ENCODE assay signal across 18 cellular contexts in genomic region chr5:57358796-57359592, GRCh38.
A peak's percentile ranks its signal among the peaks of the same experiment; 100 is the strongest.
DNase-seq lines count a peak whose midpoint lies in the region; ATAC-seq and TF ChIP-seq lines count a peak whose summit lies in the region.
"Had no signal": no experiment of that assay in that cellular context is flagged by ENCODE, and none has a peak within 500 bp of the region (broad histone marks: within the 10 kb centered on the region; RNA-seq: fewer than 3 reads in every experiment).

No MANE protein-coding gene starts in this region.

- no peak overlapping the region for H3K56ac ChIP-seq in IMR-90 (ENCODE audit: extremely low read depth, insufficient read depth, low read length)

- 0 out of 2 replicates have a peak, but pooled peaks cover 3% of the 10 kb centered on the region for H3K9me1 ChIP-seq in IMR-90 (ENCODE audit: insufficient read depth, low read length)

- H3K4ac ChIP-seq in IMR-90 (ENCODE audit: low read depth, low read length), result 0 out of 2 replicates have a peak overlapping the region, but pooled peaks have one; percentile 22

- H3K4me2 ChIP-seq in SK-N-SH (no peak overlapping the region), IMR-90 (ENCODE audit: low read depth, low read length) (no peak overlapping the region)

- no peaks in the 10 kb centered on the region for H3K4me1 ChIP-seq in SK-N-SH (ENCODE audit: control insufficient read depth in 1 of 2, insufficient read depth in 2 of 2, low read depth in 1 of 2, low read length in 1 of 2)
- H3K4me1 ChIP-seq in IMR-90 (ENCODE audit: control insufficient read depth, insufficient read depth, low read length), result no peaks in the 10 kb centered on the region; the same call in 1 of the 2 replicates
- no peaks in the 10 kb centered on the region for H3K4me1 ChIP-seq in adipocyte (ENCODE audit: control insufficient read depth, insufficient read depth, low read length)

- no peak overlapping the region for H2AK5ac ChIP-seq in IMR-90 (ENCODE audit: low read depth, low read length)

- no peak overlapping the region for H3K18ac ChIP-seq in IMR-90 (ENCODE audit: low read depth, low read length)

- CTCF ChIA-PET in SK-N-SH (lab: Yijun Ruan, JAX) (interaction anchor here (1.3 to 2.2 kb wide), 2 partner anchors 24 to 61 kb away, joined by 3 to 9 read pairs; no protein-coding TSS in a partner anchor), IMR-90 (lab: Yijun Ruan, JAX) (no interaction called here)

- no peaks in the 10 kb centered on the region for H3K9me3 ChIP-seq in SK-N-SH
- no peaks in the 10 kb centered on the region for H3K9me3 ChIP-seq in IMR-90 (ENCODE audit: control insufficient read depth, insufficient read depth, low read length)
- H3K9me3 ChIP-seq in adipocyte (ENCODE audit: control insufficient read depth, low read length), result no peaks in the 10 kb centered on the region

- in situ Hi-C loops in IMR-90 (cut with MboI; ENCODE audit: low sequenced_read_pairs), result no loop called here

- no peak overlapping the region for H2BK120ac ChIP-seq in IMR-90 (ENCODE audit: low read depth, low read length)

- no peak for TF ChIP-seq EP300 in SK-N-SH (IDR thresholded peaks at IDR 0.05; ENCODE audit: borderline replicate concordance in 1 of 2, low read depth in 1 of 2, low read length in 1 of 2)

- DNase-seq in SK-N-SH (no peak), IMR-90 (no peak), adipocyte (ENCODE audit: low read depth) (peak; percentile 27), iris pigment epithelial cell (ENCODE audit: low read depth) (peak; percentile 17), NCI-H2196 (lab: John Stamatoyannopoulos, UW; ENCODE audit: unreplicated experiment) (no peak), NCI-H1436 treated with DMSO at 0.1 percent for 48 hours (lab: John Stamatoyannopoulos, UW) (no peak), mucosa of gallbladder (ENCODE audit: low spot score) (no peak)
- DNase-seq: C1 segment of cervical spinal cord; Calu3; CD4-positive, alpha-beta T cell; DMS 273 treated with DMSO at 0.1 percent for 48 hours; DMS79; GOT3; H9; HFFc6 had no signal

- H3K27ac ChIP-seq in SK-N-SH (ENCODE audit: low read depth in 2 of 2, low read length in 1 of 2), result no peak overlapping the region
- H3K27ac ChIP-seq in IMR-90 (ENCODE audit: insufficient read depth, low read length), result no peak overlapping the region
- H3K27ac ChIP-seq: 22Rv1 had no signal

- intact Hi-C loops in IMR-90 (cut with micrococcal nuclease), result no loop called here

- H4K20me1 ChIP-seq in SK-N-SH (ENCODE audit: insufficient read depth) (no peaks in the 10 kb centered on the region), IMR-90 (ENCODE audit: insufficient read depth, low read length) (no peaks in the 10 kb centered on the region)

- no peak overlapping the region for H3K14ac ChIP-seq in IMR-90 (replicated peaks; ENCODE audit: low read depth, low read length)

- H3K79me1 ChIP-seq in IMR-90 (ENCODE audit: low read depth in 1 of 2, low read length in 2 of 2), result no peaks in the 10 kb centered on the region

- no peak for TF ChIP-seq POLR2A in IMR-90 (IDR thresholded peaks at IDR 0.05; ENCODE audit: low read depth, low read length)

- H4K91ac ChIP-seq in IMR-90 (ENCODE audit: insufficient read depth, low read depth, low read length), result no peak overlapping the region

- 85% methylated on average over 4 of the region's 5 CpGs for WGBS in SK-N-SH (ENCODE audit: low lambda C conversion rate)
- no CpG with 5 or more reads among the region's 5 CpGs for WGBS in IMR-90 (ENCODE audit: extremely low coverage in 2 of 2, insufficient read length in 1 of 2), 2 experiments

- H3K9ac ChIP-seq in SK-N-SH, result no peak overlapping the region
- no peak overlapping the region for H3K9ac ChIP-seq in IMR-90 (ENCODE audit: low read depth, low read length)
- H3K9ac ChIP-seq in adipocyte (ENCODE audit: low read length), result no peak overlapping the region

- ATAC-seq in SK-N-SH treated with all-trans-retinoic acid at 6 μM for 48 hours (no peak), IMR-90 (ENCODE audit: low read depth) (no peak)
- ATAC-seq: GM12878 had no signal

- no peak overlapping the region for H2AK9ac ChIP-seq in IMR-90 (replicated peaks; ENCODE audit: low read depth, low read length, poor library complexity)

- H2AFZ ChIP-seq in SK-N-SH (ENCODE audit: low read depth) (no peak overlapping the region), IMR-90 (replicated peaks; ENCODE audit: low read length, poor library complexity) (no peak overlapping the region)

- H3K23ac ChIP-seq in IMR-90 (ENCODE audit: low read depth, low read length), result no peak overlapping the region

- TF ChIP-seq RAD21 in SK-N-SH (IDR thresholded peaks at IDR 0.05; ENCODE audit: low read length), result no peak
- TF ChIP-seq RAD21 in IMR-90 (IDR thresholded peaks at IDR 0.05; ENCODE audit: low read length), result no peak

- H4K5ac ChIP-seq in IMR-90 (ENCODE audit: low read depth, low read length), result no peak overlapping the region

- TF ChIP-seq CTCF in SK-N-SH (IDR thresholded peaks at IDR 0.05) (no peak), IMR-90 (conservative IDR thresholded peaks at IDR 0.05; ENCODE audit: low read depth, low read length) (no peak)

- dilution Hi-C loops in IMR-90 (cut with HindIII; ENCODE audit: low sequenced_read_pairs, unreplicated experiment), result no loop called here

- H2BK5ac ChIP-seq in IMR-90 (ENCODE audit: low read depth, low read length, poor library complexity, severe bottlenecking), result no peak overlapping the region

- no TSS peak for BruUV-seq in IMR-90 (replicated peaks; lab: Mats Ljungman, UMichigan)

- no peaks in the 10 kb centered on the region for H3F3A ChIP-seq in SK-N-SH (replicated peaks; ENCODE audit: insufficient read depth)

- no peak overlapping the region for H2BK15ac ChIP-seq in IMR-90 (ENCODE audit: low read depth, low read length)

- H3K36me3 ChIP-seq in SK-N-SH (replicated peaks in 1 of 2; ENCODE audit: control insufficient read depth in 1 of 2, insufficient read depth in 2 of 2, low read length in 1 of 2) (no peaks in the 10 kb centered on the region), IMR-90 (ENCODE audit: control insufficient read depth, insufficient read depth, low read length) (no peaks in the 10 kb centered on the region), adipocyte (ENCODE audit: control insufficient read depth, insufficient read depth, low read length, severe bottlenecking) (no peaks in the 10 kb centered on the region)

- POLR2A ChIA-PET in SK-N-SH (lab: Yijun Ruan, JAX) (no interaction called here), IMR-90 (lab: Charles Lee; ENCODE audit: unreplicated experiment) (interaction anchor here (0.6 kb wide), 2 partner anchors 13 to 61 kb away, joined by 3 to 4 read pairs; no protein-coding TSS in a partner anchor)

- H3K4me3 ChIP-seq in SK-N-SH (ENCODE audit: low read depth in 2 of 2, low read length in 1 of 2) (no peak overlapping the region), IMR-90 (ENCODE audit: insufficient read depth, low read depth, low read length) (no peak overlapping the region), adipocyte (ENCODE audit: low read length) (no peak overlapping the region)
- H3K4me3 ChIP-seq: GM12878 had no signal

- no peaks in the 10 kb centered on the region; the same call in 1 of the 2 replicates for H3K27me3 ChIP-seq in SK-N-SH (ENCODE audit: insufficient read depth)
- no peaks in the 10 kb centered on the region for H3K27me3 ChIP-seq in IMR-90 (ENCODE audit: control insufficient read depth, insufficient read depth, low read length)
- H3K27me3 ChIP-seq in adipocyte (replicated peaks; ENCODE audit: control insufficient read depth, insufficient read depth, low read length), result no peaks in the 10 kb centered on the region

- no peak overlapping the region for H4K8ac ChIP-seq in IMR-90 (ENCODE audit: low read depth in 2 of 2, low read length in 2 of 2)

- no peak overlapping the region for H2BK20ac ChIP-seq in IMR-90 (ENCODE audit: low read depth, low read length)

- H3K9me2 ChIP-seq in SK-N-SH, result no peaks in the 10 kb centered on the region

- H3K79me2 ChIP-seq in SK-N-SH (ENCODE audit: insufficient read depth), result no peaks in the 10 kb centered on the region

TF ChIP-seq in SK-N-SH treated with all-trans-retinoic acid at 6 μM for 48 hours, 23 proteins besides CTCF, POLR2A, EP300 and RAD21 (continues in another document):
- no peak for TF ChIP-seq CSDC2 (CRISPR knock-in tag; IDR thresholded peaks at IDR 0.05)

TF ChIP-seq in IMR-90, 13 proteins besides CTCF, POLR2A, EP300 and RAD21:
- TF ChIP-seq MAFK (IDR thresholded peaks at IDR 0.05; ENCODE audit: low read depth, low read length) (no peak), CHD1 (IDR thresholded peaks at IDR 0.05; ENCODE audit: low read depth, low read length) (no peak), RFX5 (IDR thresholded peaks at IDR 0.05; ENCODE audit: low read depth, low read length) (no peak), FOS (IDR thresholded peaks at IDR 0.05; ENCODE audit: low read depth, low read length) (no peak), BHLHE40 (IDR thresholded peaks at IDR 0.05; ENCODE audit: low read depth, low read length) (no peak), ELK1 (IDR thresholded peaks at IDR 0.05; ENCODE audit: borderline replicate concordance, low read depth, low read length) (no peak), RCOR1 (IDR thresholded peaks at IDR 0.05; ENCODE audit: insufficient replicate concordance, low read length) (no peak), SMC3 (IDR thresholded peaks at IDR 0.05; ENCODE audit: low read depth, low read length) (no peak), NFE2L2 (IDR thresholded peaks at IDR 0.05; ENCODE audit: low read depth, low read length) (no peak), MXI1 (IDR thresholded peaks at IDR 0.05; ENCODE audit: borderline replicate concordance, low read depth, low read length) (no peak), MAZ (IDR thresholded peaks at IDR 0.05; ENCODE audit: borderline replicate concordance, low read depth, low read length) (no peak), CEBPB (IDR thresholded peaks at IDR 0.05; ENCODE audit: low read depth, low read length) (no peak)

Comparison
In these comparisons a context has a peak if more than half of its experiments do, and no peak if none do; other contexts are left out.
1. DNase-seq: peak in adipocyte (single experiment) and iris pigment epithelial cell (single experiment); none in SK-N-SH (single experiment), IMR-90 (single experiment), NCI-H2196 (single experiment), NCI-H1436 treated with DMSO at 0.1 percent for 48 hours (single experiment) and mucosa of gallbladder (single experiment).